1 cellular context compared by ENCODE assay signal in genomic region chr11:122816701-122817100, GRCh38.
TF ChIP-seq lines count a peak whose summit lies in the region.

No MANE protein-coding gene starts in this region.

TF ChIP-seq in HepG2, 621 proteins besides CTCF, POLR2A, EP300 and RAD21 (continued from another document):
- no peak for TF ChIP-seq PRDM15 (CRISPR knock-in tag; IDR thresholded peaks at IDR 0.05)
- TF ChIP-seq CHCHD3 (CRISPR knock-in tag; IDR thresholded peaks at IDR 0.05) = no peak
- TF ChIP-seq U2AF1 (optimal IDR thresholded peaks at IDR 0.05; ENCODE audit: low read depth, low read length) = no peak
- TF ChIP-seq, protein P1, sequence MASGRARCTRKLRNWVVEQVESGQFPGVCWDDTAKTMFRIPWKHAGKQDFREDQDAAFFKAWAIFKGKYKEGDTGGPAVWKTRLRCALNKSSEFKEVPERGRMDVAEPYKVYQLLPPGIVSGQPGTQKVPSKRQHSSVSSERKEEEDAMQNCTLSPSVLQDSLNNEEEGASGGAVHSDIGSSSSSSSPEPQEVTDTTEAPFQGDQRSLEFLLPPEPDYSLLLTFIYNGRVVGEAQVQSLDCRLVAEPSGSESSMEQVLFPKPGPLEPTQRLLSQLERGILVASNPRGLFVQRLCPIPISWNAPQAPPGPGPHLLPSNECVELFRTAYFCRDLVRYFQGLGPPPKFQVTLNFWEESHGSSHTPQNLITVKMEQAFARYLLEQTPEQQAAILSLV (CRISPR knock-in tag; IDR thresholded peaks at IDR 0.05; ENCODE audit: borderline replicate concordance) = no peak
- TF ChIP-seq, protein P2, sequence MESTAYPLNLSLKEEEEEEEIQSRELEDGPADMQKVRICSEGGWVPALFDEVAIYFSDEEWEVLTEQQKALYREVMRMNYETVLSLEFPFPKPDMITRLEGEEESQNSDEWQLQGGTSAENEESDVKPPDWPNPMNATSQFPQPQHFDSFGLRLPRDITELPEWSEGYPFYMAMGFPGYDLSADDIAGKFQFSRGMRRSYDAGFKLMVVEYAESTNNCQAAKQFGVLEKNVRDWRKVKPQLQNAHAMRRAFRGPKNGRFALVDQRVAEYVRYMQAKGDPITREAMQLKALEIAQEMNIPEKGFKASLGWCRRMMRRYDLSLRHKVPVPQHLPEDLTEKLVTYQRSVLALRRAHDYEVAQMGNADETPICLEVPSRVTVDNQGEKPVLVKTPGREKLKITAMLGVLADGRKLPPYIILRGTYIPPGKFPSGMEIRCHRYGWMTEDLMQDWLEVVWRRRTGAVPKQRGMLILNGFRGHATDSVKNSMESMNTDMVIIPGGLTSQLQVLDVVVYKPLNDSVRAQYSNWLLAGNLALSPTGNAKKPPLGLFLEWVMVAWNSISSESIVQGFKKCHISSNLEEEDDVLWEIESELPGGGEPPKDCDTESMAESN (CRISPR knock-in tag; conservative IDR thresholded peaks at IDR 0.05) = no peak
- TF ChIP-seq SOX5 (CRISPR knock-in tag; IDR thresholded peaks at IDR 0.05; ENCODE audit: borderline replicate concordance) = no peak
- no peak for TF ChIP-seq TSC22D2 (CRISPR knock-in tag; IDR thresholded peaks at IDR 0.05; ENCODE audit: borderline replicate concordance)
- TF ChIP-seq, protein P3, sequence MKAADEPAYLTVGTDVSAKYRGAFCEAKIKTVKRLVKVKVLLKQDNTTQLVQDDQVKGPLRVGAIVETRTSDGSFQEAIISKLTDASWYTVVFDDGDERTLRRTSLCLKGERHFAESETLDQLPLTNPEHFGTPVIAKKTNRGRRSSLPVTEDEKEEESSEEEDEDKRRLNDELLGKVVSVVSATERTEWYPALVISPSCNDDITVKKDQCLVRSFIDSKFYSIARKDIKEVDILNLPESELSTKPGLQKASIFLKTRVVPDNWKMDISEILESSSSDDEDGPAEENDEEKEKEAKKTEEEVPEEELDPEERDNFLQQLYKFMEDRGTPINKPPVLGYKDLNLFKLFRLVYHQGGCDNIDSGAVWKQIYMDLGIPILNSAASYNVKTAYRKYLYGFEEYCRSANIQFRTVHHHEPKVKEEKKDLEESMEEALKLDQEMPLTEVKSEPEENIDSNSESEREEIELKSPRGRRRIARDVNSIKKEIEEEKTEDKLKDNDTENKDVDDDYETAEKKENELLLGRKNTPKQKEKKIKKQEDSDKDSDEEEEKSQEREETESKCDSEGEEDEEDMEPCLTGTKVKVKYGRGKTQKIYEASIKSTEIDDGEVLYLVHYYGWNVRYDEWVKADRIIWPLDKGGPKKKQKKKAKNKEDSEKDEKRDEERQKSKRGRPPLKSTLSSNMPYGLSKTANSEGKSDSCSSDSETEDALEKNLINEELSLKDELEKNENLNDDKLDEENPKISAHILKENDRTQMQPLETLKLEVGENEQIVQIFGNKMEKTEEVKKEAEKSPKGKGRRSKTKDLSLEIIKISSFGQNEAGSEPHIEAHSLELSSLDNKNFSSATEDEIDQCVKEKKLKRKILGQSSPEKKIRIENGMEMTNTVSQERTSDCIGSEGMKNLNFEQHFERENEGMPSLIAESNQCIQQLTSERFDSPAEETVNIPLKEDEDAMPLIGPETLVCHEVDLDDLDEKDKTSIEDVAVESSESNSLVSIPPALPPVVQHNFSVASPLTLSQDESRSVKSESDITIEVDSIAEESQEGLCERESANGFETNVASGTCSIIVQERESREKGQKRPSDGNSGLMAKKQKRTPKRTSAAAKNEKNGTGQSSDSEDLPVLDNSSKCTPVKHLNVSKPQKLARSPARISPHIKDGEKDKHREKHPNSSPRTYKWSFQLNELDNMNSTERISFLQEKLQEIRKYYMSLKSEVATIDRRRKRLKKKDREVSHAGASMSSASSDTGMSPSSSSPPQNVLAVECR (CRISPR knock-in tag; IDR thresholded peaks at IDR 0.05; ENCODE audit: borderline replicate concordance) = no peak
- no peak for TF ChIP-seq ZNF282 (IDR thresholded peaks at IDR 0.05; ENCODE audit: partially characterized antibody)
- TF ChIP-seq, protein P4, sequence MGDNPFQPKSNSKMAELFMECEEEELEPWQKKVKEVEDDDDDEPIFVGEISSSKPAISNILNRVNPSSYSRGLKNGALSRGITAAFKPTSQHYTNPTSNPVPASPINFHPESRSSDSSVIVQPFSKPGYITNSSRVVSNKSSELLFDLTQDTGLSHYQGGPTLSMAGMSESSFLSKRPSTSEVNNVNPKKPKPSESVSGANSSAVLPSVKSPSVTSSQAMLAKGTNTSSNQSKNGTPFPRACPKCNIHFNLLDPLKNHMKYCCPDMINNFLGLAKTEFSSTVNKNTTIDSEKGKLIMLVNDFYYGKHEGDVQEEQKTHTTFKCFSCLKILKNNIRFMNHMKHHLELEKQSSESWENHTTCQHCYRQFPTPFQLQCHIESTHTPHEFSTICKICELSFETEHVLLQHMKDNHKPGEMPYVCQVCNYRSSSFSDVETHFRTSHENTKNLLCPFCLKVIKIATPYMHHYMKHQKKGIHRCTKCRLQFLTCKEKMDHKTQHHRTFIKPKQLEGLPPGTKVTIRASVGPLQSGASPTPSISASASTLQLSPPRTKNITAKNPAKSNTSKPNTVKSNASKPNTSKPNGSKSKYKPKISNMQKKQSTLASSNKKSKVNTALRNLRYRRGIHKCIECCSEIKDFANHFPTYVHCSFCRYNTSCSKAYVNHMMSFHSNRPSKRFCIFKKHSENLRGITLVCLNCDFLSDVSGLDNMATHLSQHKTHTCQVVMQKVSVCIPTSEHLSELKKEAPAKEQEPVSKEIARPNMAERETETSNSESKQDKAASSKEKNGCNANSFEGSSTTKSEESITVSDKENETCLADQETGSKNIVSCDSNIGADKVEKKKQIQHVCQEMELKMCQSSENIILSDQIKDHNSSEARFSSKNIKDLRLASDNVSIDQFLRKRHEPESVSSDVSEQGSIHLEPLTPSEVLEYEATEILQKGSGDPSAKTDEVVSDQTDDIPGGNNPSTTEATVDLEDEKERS (CRISPR knock-in tag; IDR thresholded peaks at IDR 0.05) = no peak
- no peak for TF ChIP-seq NFE2L2 (IDR thresholded peaks at IDR 0.05; ENCODE audit: low read length)
- no peak for TF ChIP-seq JUNB (CRISPR knock-in tag; IDR thresholded peaks at IDR 0.05; ENCODE audit: borderline replicate concordance)
- TF ChIP-seq ZNF382 (CRISPR knock-in tag; IDR thresholded peaks at IDR 0.05; ENCODE audit: borderline replicate concordance) = no peak
- no peak for TF ChIP-seq MYPOP (CRISPR knock-in tag; IDR thresholded peaks at IDR 0.05)
- TF ChIP-seq, protein P5, sequence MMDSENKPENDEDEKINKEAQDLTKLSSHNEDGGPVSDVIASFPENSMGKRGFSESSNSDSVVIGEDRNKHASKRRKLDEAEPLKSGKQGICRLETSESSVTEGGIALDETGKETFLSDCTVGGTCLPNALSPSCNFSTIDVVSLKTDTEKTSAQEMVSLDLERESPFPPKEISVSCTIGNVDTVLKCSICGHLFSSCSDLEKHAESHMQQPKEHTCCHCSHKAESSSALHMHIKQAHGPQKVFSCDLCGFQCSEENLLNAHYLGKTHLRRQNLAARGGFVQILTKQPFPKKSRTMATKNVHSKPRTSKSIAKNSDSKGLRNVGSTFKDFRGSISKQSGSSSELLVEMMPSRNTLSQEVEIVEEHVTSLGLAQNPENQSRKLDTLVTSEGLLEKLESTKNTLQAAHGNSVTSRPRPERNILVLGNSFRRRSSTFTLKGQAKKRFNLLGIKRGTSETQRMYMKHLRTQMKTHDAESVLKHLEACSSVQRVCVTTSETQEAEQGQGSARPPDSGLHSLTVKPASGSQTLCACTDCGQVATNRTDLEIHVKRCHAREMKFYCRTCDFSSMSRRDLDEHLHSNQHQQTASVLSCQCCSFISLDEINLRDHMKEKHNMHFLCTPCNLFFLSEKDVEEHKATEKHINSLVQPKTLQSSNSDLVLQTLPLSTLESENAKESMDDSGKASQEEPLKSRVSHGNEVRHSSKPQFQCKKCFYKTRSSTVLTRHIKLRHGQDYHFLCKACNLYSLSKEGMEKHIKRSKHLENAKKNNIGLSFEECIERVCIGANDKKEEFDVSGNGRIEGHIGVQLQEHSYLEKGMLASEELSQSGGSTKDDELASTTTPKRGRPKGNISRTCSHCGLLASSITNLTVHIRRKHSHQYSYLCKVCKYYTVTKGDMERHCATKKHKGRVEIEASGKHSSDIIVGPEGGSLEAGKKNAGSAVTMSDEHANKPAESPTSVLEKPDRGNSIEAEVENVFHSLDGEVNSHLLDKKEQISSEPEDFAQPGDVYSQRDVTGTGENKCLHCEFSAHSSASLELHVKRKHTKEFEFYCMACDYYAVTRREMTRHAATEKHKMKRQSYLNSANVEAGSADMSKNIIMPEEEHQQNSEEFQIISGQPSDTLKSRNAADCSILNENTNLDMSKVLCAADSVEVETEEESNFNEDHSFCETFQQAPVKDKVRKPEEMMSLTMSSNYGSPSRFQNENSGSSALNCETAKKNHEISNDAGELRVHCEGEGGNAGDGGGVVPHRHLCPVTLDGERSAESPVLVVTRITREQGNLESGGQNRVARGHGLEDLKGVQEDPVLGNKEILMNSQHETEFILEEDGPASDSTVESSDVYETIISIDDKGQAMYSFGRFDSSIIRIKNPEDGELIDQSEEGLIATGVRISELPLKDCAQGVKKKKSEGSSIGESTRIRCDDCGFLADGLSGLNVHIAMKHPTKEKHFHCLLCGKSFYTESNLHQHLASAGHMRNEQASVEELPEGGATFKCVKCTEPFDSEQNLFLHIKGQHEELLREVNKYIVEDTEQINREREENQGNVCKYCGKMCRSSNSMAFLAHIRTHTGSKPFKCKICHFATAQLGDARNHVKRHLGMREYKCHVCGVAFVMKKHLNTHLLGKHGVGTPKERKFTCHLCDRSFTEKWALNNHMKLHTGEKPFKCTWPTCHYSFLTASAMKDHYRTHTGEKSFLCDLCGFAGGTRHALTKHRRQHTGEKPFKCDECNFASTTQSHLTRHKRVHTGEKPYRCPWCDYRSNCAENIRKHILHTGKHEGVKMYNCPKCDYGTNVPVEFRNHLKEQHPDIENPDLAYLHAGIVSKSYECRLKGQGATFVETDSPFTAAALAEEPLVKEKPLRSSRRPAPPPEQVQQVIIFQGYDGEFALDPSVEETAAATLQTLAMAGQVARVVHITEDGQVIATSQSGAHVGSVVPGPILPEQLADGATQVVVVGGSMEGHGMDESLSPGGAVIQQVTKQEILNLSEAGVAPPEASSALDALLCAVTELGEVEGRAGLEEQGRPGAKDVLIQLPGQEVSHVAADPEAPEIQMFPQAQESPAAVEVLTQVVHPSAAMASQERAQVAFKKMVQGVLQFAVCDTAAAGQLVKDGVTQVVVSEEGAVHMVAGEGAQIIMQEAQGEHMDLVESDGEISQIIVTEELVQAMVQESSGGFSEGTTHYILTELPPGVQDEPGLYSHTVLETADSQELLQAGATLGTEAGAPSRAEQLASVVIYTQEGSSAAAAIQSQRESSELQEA (CRISPR knock-in tag; IDR thresholded peaks at IDR 0.05; ENCODE audit: not compliant biosample characterization) = no peak
TF ChIP-seq in HepG2: peak in this region for 0.
